8 cellular contexts compared by ENCODE assay signal in genomic region chr1:20508411-20508771, GRCh38. TPM values are rescaled to one million over a fixed set of nuclear protein-coding genes. Genes with fewer than 3 reads are reported as not detected.
A peak's percentile ranks its signal among the peaks of the same experiment; 100 is the strongest.
DNase-seq lines count a peak whose midpoint lies in the region; TF ChIP-seq lines count a peak whose summit lies in the region.

No MANE protein-coding gene starts in this region.

- TF ChIP-seq POLR2A in sigmoid colon (IDR thresholded peaks at IDR 0.05): no peak

- 60 to 62% methylated on average over 5 of the region's 5 CpGs for WGBS in GM23248 (ENCODE audit: low coverage in 1 of 2, low lambda C conversion rate in 2 of 2, missing lambda C conversion rate in 2 of 2), 2 experiments
- WGBS in sigmoid colon, 2 donors: 62% methylated on average over 5 of the region's 5 CpGs

- TF ChIP-seq CTCF in VCaP (conservative IDR thresholded peaks at IDR 0.05) (no peak), foreskin fibroblast (IDR thresholded peaks at IDR 0.05; ENCODE audit: low read depth, low read length) (no peak), sigmoid colon (IDR thresholded peaks at IDR 0.05) (no peak)

- H3K9ac ChIP-seq in GM23248: peak overlapping the region; percentile 91

- in situ Hi-C loops in GM23248 (cut with MboI): no loop called here

- DNase-seq in GM23248 (no peak), foreskin fibroblast (no peak), sigmoid colon (no peak), superior temporal gyrus (ENCODE audit: extremely low spot score) (no peak), kidney glomerular epithelial cell (lab: John Stamatoyannopoulos, UW) (no peak), T-helper 9 cell (no peak), AML-193 (lab: John Stamatoyannopoulos, UW) (no peak)

- H2AFZ ChIP-seq in GM23248: peak overlapping the region; percentile 99

- peak overlapping the region; percentile 96 for H3K4me2 ChIP-seq in GM23248 (ENCODE audit: unreplicated experiment)

- H3K27me3 ChIP-seq in GM23248 (replicated peaks; ENCODE audit: insufficient read depth): no peaks in the 10 kb centered on the region
- H3K27me3 ChIP-seq in sigmoid colon: no peaks in the 10 kb centered on the region

- H3K9me3 ChIP-seq in GM23248 (ENCODE audit: low read depth) (no peaks in the 10 kb centered on the region), sigmoid colon (no peaks in the 10 kb centered on the region)

- no peak for TF ChIP-seq EP300 in sigmoid colon (IDR thresholded peaks at IDR 0.05)

- H3K9me2 ChIP-seq in GM23248 (ENCODE audit: insufficient read depth): no peaks in the 10 kb centered on the region

- peak overlapping the region; percentile 56; the same call in 1 of the 2 replicates for H3K27ac ChIP-seq in GM23248
- H3K27ac ChIP-seq in VCaP: peak overlapping the region; percentile 74; the same call in 1 of the 2 replicates
- peak overlapping the region; percentile 83 to 93 (median 88) for H3K27ac ChIP-seq in sigmoid colon

- H3K4me1 ChIP-seq in GM23248 (ENCODE audit: insufficient read depth) (peaks cover 16% of the 10 kb centered on the region), sigmoid colon (peaks cover 0 to 48% (median 37%) of the 10 kb centered on the region in 4 donors)

- peaks cover 47% of the 10 kb centered on the region for H3K79me2 ChIP-seq in GM23248 (ENCODE audit: insufficient read depth)

- H3K4me3 ChIP-seq in GM23248 (peak overlapping the region; percentile 94), foreskin fibroblast (ENCODE audit: low read depth in 1 of 2, low read length in 2 of 2) (peak overlapping the region; percentile 97 to 99), sigmoid colon (peak overlapping the region; percentile 68 to 96 (median 83))

- no peaks in the 10 kb centered on the region for H3F3A ChIP-seq in GM23248 (ENCODE audit: insufficient read depth)

- H3K36me3 ChIP-seq in GM23248 (ENCODE audit: low read depth) (no peaks in the 10 kb centered on the region), sigmoid colon (peaks cover 0 to 20% (median 0%) of the 10 kb centered on the region in 4 donors)

- intact Hi-C loops in sigmoid colon (cut with DNase I): loop anchor here (5.0 kb wide), 1 partner anchor 531 kb away; the partner anchor contains the start of gene PLA2G2A

- no peaks in the 10 kb centered on the region for H4K20me1 ChIP-seq in GM23248 (ENCODE audit: insufficient read depth)

RNA-seq across cellular contexts. Expression of gene MUL1, which starts 0.4 kb away (rescaled TPM):
- 36.8 and 50.7 TPM in 2 replicates for total RNA-seq in GM23248 (2014; rRNA removed; shearing (Covaris generic))
- 50.6 and 51.0 TPM in 2 replicates for polyA plus RNA-seq in GM23248 (2016; fragmentation: Nextera tagmentation; extraction: Ambion mirVana)
- total RNA-seq in sigmoid colon: 10 to 100 TPM; 26.8 to 34.1 (median 32.6) TPM
- 10 to 100 TPM in 1 of 3 donors, 1 to 10 TPM in 2; 4.8 to 30.3 (median 9.2) TPM for polyA plus RNA-seq in sigmoid colon

RNA-seq across cellular contexts. Expression of gene CAMK2N1, which starts 22.4 kb away (rescaled TPM):
- 37.6 and 38.2 TPM in 2 replicates for total RNA-seq in GM23248 (2014; rRNA removed; shearing (Covaris generic))
- 28.6 and 28.8 TPM in 2 replicates for polyA plus RNA-seq in GM23248 (2016; fragmentation: Nextera tagmentation; extraction: Ambion mirVana)
- total RNA-seq in sigmoid colon: 10 to 100 TPM; 18.3 to 31.9 (median 28.0) TPM
- polyA plus RNA-seq in sigmoid colon: 100 to 1,000 TPM in 2 of 3 donors, 10 to 100 TPM in 1; 43.9 to 247 (median 231) TPM

RNA-seq across cellular contexts. Expression of gene FAM43B, which starts 44.0 kb away (rescaled TPM):
- 0.11 TPM in 1 of 2 replicates, not detected in the other for total RNA-seq in GM23248 (2014; rRNA removed; shearing (Covaris generic))
- polyA plus RNA-seq in GM23248 (2016; fragmentation: Nextera tagmentation; extraction: Ambion mirVana) (0.31 and 0.52 TPM in 2 replicates), sigmoid colon (under 1 TPM in 2 of 3 donors, not detected in 1; 0.23 to 0.29 TPM)
- 1 to 10 TPM in 3 of 4 donors, under 1 TPM in 1; 0.81 to 1.7 (median 1.5) TPM for total RNA-seq in sigmoid colon
